Comparison of ENCODE assay signal across 1 cellular context in the genomic region with DNA sequence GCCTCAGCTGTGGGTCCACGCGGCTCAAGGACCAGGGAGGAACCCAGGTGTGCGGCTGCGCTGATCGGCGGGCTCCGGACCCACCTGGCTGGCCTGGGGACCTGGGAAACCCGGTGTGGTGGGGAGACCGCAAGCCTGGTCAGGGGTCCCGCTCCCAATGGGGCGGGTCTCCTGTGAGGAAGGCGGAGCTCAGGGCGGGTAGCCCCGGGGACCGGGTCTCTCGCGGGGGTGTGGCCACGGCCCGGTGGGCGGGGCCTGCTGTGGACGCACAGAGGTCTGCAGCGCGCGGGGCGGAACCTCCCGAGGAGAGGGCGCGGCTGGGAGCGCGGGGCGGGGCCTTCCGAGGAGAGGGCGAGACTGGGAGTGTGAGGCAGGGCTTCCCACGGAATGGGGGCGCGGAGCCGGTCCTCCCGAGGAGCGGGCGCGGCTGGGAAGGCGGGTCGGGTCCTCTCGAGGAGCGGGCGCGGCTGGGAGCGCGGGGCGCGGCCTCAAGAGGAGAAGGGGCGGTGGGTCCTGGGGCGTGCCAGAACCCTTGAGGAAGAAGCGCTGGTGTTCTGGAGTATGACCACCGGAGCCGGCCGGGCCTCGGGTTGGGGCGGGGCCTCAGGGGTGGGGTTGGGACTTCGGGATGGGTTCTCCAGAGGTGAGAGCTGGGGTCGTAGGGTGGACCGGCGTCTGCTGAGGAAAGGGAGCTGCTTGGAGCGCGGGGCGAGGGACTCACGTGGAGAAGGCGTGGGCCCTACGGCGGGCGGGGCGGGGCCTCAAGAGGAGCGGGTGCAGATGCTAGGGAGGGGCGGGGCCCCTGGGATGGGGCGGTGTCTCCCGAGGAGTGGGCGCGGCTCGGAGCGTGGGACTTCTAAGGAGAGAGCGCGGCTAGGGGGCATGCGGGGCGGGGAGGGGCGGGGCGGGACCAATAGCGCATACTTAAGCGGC.
TF ChIP-seq lines count a peak whose summit lies in the region.

No MANE protein-coding gene starts in this region.

TF ChIP-seq in SK-N-SH treated with all-trans-retinoic acid at 6 μM for 48 hours, 23 proteins besides CTCF, POLR2A, EP300 and RAD21 (continued from another document):
- TF ChIP-seq ISL1 (CRISPR knock-in tag; IDR thresholded peaks at IDR 0.05) = no peak
TF ChIP-seq in SK-N-SH treated with all-trans-retinoic acid at 6 μM for 48 hours: peak in this region for 0.
